In the genomic region with DNA sequence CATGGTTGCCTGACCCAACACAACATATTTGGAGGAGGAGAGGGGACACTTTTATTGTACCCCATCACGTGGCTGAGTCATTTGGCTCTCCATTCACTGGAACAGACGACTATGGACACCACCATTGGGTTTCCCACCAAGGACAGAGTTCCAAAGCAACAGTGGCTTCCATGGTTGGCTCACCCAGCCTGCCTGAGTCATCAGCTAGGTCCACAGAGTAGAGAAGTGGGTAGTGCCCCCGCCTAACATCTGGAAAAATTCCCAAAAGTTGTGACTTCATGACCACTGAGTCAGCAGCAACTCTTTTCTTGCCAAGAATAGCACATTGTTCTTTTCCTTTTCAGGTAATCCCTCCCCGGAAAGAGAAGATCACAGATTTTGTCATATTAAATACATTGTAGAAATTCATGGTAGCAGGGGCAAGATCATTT, we compare ENCODE assay signal across 8 cellular contexts. TPM values are rescaled to one million over a fixed set of nuclear protein-coding genes. Genes with fewer than 3 reads are reported as not detected.
DNase-seq lines count a peak whose midpoint lies in the region; ATAC-seq and TF ChIP-seq lines count a peak whose summit lies in the region.

No MANE protein-coding gene starts in this region.

- peak; percentile 78 for DNase-seq in Caki2 (ENCODE audit: low read depth)
- DNase-seq in RPMI7951 (ENCODE audit: low read depth) = peak; percentile 96
- peak; percentile 28 for DNase-seq in effector CD4-positive, alpha-beta T cell
- peak; percentile 86 for DNase-seq in sigmoid colon
- no peak for DNase-seq in HT-29 (ENCODE audit: low spot score)
- no peak for DNase-seq in islet precursor cell
- no peak for DNase-seq in posterior cingulate gyrus

- H3K27ac ChIP-seq in sigmoid colon = peak overlapping the region; percentile 72 to 82 (median 76)

- intact Hi-C loops in sigmoid colon (cut with DNase I) (no loop called here), posterior cingulate gyrus (cut with DNase I) (no loop called here)

- peak in 1 of 4 donors; percentile 38 for TF ChIP-seq EP300 in sigmoid colon (IDR thresholded peaks at IDR 0.05)

- no peaks in the 10 kb centered on the region for H3K27me3 ChIP-seq in sigmoid colon

- no peaks in the 10 kb centered on the region for H3K9me3 ChIP-seq in sigmoid colon

- no peak for ATAC-seq in HG02981 (IDR thresholded peaks at IDR 0.05; ENCODE audit: unreplicated experiment)

- TF ChIP-seq CTCF in sigmoid colon (IDR thresholded peaks at IDR 0.05) = no peak

- H3K4me1 ChIP-seq in sigmoid colon = peaks cover 0 to 41% (median 30%) of the 10 kb centered on the region in 4 donors

- TF ChIP-seq POLR2A in sigmoid colon (IDR thresholded peaks at IDR 0.05) = no peak

- WGBS in sigmoid colon, 2 donors = 48 to 56% methylated on average over 4 of the region's 4 CpGs

- peak overlapping the region in 1 of 4 donors; percentile 20 for H3K4me3 ChIP-seq in sigmoid colon

- no peaks in the 10 kb centered on the region for H3K36me3 ChIP-seq in sigmoid colon

- in situ Hi-C loops in Caki2 (cut with HindIII; ENCODE audit: low pct_unique_long_range_greater_than_20kb, low sequenced_read_pairs) = no loop called here

RNA-seq across cellular contexts. Expression of a gene that starts 3.0 kb away (rescaled TPM):
- total RNA-seq in Caki2 (2014; rRNA removed; shearing (Covaris generic); ENCODE audit: low replicate concordance) = 40.7 and 77.8 TPM in 2 replicates
- 53.4 and 55.5 TPM in 2 replicates for total RNA-seq in RPMI7951 (2014; rRNA removed; shearing (Covaris generic))
- 100 to 1,000 TPM in 1 of 4 donors, 10 to 100 TPM in 3; 69.9 to 126 (median 88.0) TPM for total RNA-seq in sigmoid colon
- 10 to 100 TPM; 30.6 to 33.5 (median 31.8) TPM for polyA plus RNA-seq in sigmoid colon
- 121 and 140 TPM in 2 replicates for total RNA-seq in HT-29 (2014; rRNA removed; shearing (Covaris generic))

RNA-seq across cellular contexts. Expression of a gene that starts 37.6 kb away (rescaled TPM):
- not detected in 2 replicates for total RNA-seq in Caki2 (2014; rRNA removed; shearing (Covaris generic); ENCODE audit: low replicate concordance)
- total RNA-seq in RPMI7951 (2014; rRNA removed; shearing (Covaris generic)) = 0.96 and 1.6 TPM in 2 replicates
- total RNA-seq in sigmoid colon = 100 to 1,000 TPM in 3 of 4 donors, 10 to 100 TPM in 1; 23.5 to 296 (median 154) TPM
- polyA plus RNA-seq in sigmoid colon = 10 to 100 TPM in 2 of 3 donors, 1 to 10 TPM in 1; 8.1 to 63.7 (median 21.1) TPM
- total RNA-seq in HT-29 (2014; rRNA removed; shearing (Covaris generic)) = 0.58 and 0.91 TPM in 2 replicates

Comparison
In these comparisons a context has a peak if more than half of its experiments do, and no peak if none do; other contexts are left out.
1. DNase-seq: peak in Caki2 (single experiment), RPMI7951 (single experiment), effector CD4-positive, alpha-beta T cell (single experiment) and sigmoid colon (single experiment); none in HT-29 (single experiment), islet precursor cell (single experiment) and posterior cingulate gyrus (0 of 10).